11 cellular contexts compared by ENCODE assay signal in genomic region chr2:130241041-130241707, GRCh38. TPM values are rescaled to one million over a fixed set of nuclear protein-coding genes. Genes with fewer than 3 reads are reported as not detected.
DNase-seq lines count a peak whose midpoint lies in the region; ATAC-seq, FAIRE-seq and TF ChIP-seq lines count a peak whose summit lies in the region.
"Had no signal": no experiment of that assay in that cellular context is flagged by ENCODE, and none has a peak within 500 bp of the region (broad histone marks: within the 10 kb centered on the region; RNA-seq: fewer than 3 reads in every experiment).

No MANE protein-coding gene starts in this region.

- H3K36me3 ChIP-seq in esophagus muscularis mucosa: no peaks in the 10 kb centered on the region
- H3K36me3 ChIP-seq: ascending aorta, esophagus squamous epithelium had no signal

- ATAC-seq in GM18511 (IDR thresholded peaks at IDR 0.05; ENCODE audit: unreplicated experiment): no peak
- no peak for ATAC-seq in GM21529 (IDR thresholded peaks at IDR 0.05; ENCODE audit: unreplicated experiment)

- no peak for TF ChIP-seq CTCF in esophagus muscularis mucosa (IDR thresholded peaks at IDR 0.05)
- TF ChIP-seq CTCF in retinal pigment epithelial cell (conservative IDR thresholded peaks at IDR 0.05; ENCODE audit: low read depth, low read length): no peak

- DNase-seq in H4 (ENCODE audit: low spot score) (peak; percentile 70), RCC 7860 (ENCODE audit: low spot score) (peak; percentile 96), esophagus muscularis mucosa (ENCODE audit: extremely low spot score) (peak; percentile 21), retinal pigment epithelial cell (ENCODE audit: low read depth) (peak; percentile 40), GDM1 (lab: John Stamatoyannopoulos, UW) (no peak), occipital lobe (lab: John Stamatoyannopoulos, UW) (no peak)
- DNase-seq: esophagus squamous epithelium, NCI-H187 treated with DMSO at 0.1 percent for 48 hours had no signal

- intact Hi-C loops in esophagus muscularis mucosa (cut with DNase I): no loop called here

- 92% methylated on average over 8 of the region's 8 CpGs for WGBS in esophagus muscularis mucosa

- peaks cover 0 to 3% (median 0%) of the 10 kb centered on the region in 4 donors for H3K9me3 ChIP-seq in esophagus muscularis mucosa
- H3K9me3 ChIP-seq: ascending aorta, esophagus squamous epithelium had no signal

- H3K4me3 ChIP-seq in esophagus muscularis mucosa: no peak overlapping the region
- no peak overlapping the region for H3K4me3 ChIP-seq in retinal pigment epithelial cell (ENCODE audit: low read length)
- H3K4me3 ChIP-seq: ascending aorta, esophagus squamous epithelium had no signal

- H3K27ac ChIP-seq in esophagus muscularis mucosa (replicated peaks in 1 of 4): no peak overlapping the region
- H3K27ac ChIP-seq: ascending aorta, esophagus squamous epithelium had no signal

- H3K4me1 ChIP-seq in esophagus muscularis mucosa: no peaks in the 10 kb centered on the region
- H3K4me1 ChIP-seq: ascending aorta, esophagus squamous epithelium had no signal

- TF ChIP-seq EP300 in esophagus muscularis mucosa (IDR thresholded peaks at IDR 0.05): no peak

- peak; percentile 92 for FAIRE-seq in RCC 7860 (lab: Jason Lieb, UNC)

- TF ChIP-seq POLR2A in esophagus muscularis mucosa (IDR thresholded peaks at IDR 0.05; ENCODE audit: low read depth): no peak

- H3K27me3 ChIP-seq in esophagus muscularis mucosa: peaks cover 0 to 13% (median 0%) of the 10 kb centered on the region in 4 donors
- H3K27me3 ChIP-seq: ascending aorta had no signal

RNA-seq across cellular contexts. Expression of gene TUBA3E, which starts 42.9 kb away (rescaled TPM):
- total RNA-seq in H4 (2014; rRNA removed; shearing (Covaris generic)): 0.10 TPM in 1 of 2 replicates, not detected in the other
- not detected for total RNA-seq in esophagus muscularis mucosa
- not detected for total RNA-seq in occipital lobe
- total RNA-seq: ascending aorta, esophagus squamous epithelium had no signal

RNA-seq across cellular contexts. Expression of gene MZT2B, which starts 59.1 kb away (rescaled TPM):
- total RNA-seq in H4 (2014; rRNA removed; shearing (Covaris generic)): 92.1 and 193 TPM in 2 replicates
- total RNA-seq in esophagus muscularis mucosa: 100 to 1,000 TPM; 145 to 282 (median 196) TPM
- total RNA-seq in occipital lobe: 73.9 TPM

RNA-seq across cellular contexts. Expression of gene SMPD4, which starts 59.8 kb away (rescaled TPM):
- total RNA-seq in H4 (2014; rRNA removed; shearing (Covaris generic)): 17.8 and 20.6 TPM in 2 replicates
- 10 to 100 TPM; 27.3 to 46.3 (median 36.9) TPM for total RNA-seq in esophagus muscularis mucosa
- 8.4 TPM for total RNA-seq in occipital lobe

Comparison
In these comparisons a context has a peak if more than half of its experiments do, and no peak if none do; other contexts are left out.
1. DNase-seq: peak in H4 (single experiment), RCC 7860 (single experiment), esophagus muscularis mucosa (single experiment) and retinal pigment epithelial cell (single experiment); none in GDM1 (single experiment) and occipital lobe (single experiment).